In genomic region chr3:194621947-194622346, GRCh38 we compare ENCODE assay signal across 22 cellular contexts. TPM values are rescaled to one million over a fixed set of nuclear protein-coding genes. Genes with fewer than 3 reads are reported as not detected.
DNase-seq lines count a peak whose midpoint lies in the region; ATAC-seq, FAIRE-seq and TF ChIP-seq lines count a peak whose summit lies in the region.
"Had no signal": no experiment of that assay in that cellular context is flagged by ENCODE, and none has a peak within 500 bp of the region (broad histone marks: within the 10 kb centered on the region; RNA-seq: fewer than 3 reads in every experiment).

No MANE protein-coding gene starts in this region.

- POLR2A ChIA-PET in H1 (lab: Charles Lee; ENCODE audit: partially characterized antibody), result interaction anchor here (0.6 to 2.2 kb wide), 3 partner anchors 11 to 189 kb away, joined by 4 to 5 read pairs (median 4); partner anchors contain the start of gene TMEM44

- no peak overlapping the region for H3K56ac ChIP-seq in H1 (replicated peaks; ENCODE audit: insufficient read length, low read depth, low read length)

- H3K27ac ChIP-seq in cardiac muscle cell (peak overlapping the region; percentile 81), H1 (ENCODE audit: low read depth, low read length) (peak overlapping the region; percentile 25; the same call in 1 of the 2 replicates)

- H3K18ac ChIP-seq in H1 (ENCODE audit: extremely low read depth, low read length), result no peak overlapping the region

- H3K4me2 ChIP-seq in Loucy (ENCODE audit: low read depth, low read length, poor library complexity, severe bottlenecking) (peak overlapping the region; percentile 22), H1 (ENCODE audit: insufficient read depth in 1 of 2, low read depth in 2 of 2, low read length in 2 of 2) (no peak overlapping the region)

- H3K9me2 ChIP-seq in Loucy (replicated peaks; ENCODE audit: low read depth, low read length), result no peaks in the 10 kb centered on the region

- H2BK12ac ChIP-seq in H1 (ENCODE audit: low read depth, low read length), result no peak overlapping the region

- H2AFZ ChIP-seq in Loucy (ENCODE audit: low read length) (no peak overlapping the region), H1 (ENCODE audit: low read length) (no peak overlapping the region)

- no peaks in the 10 kb centered on the region for H4K20me1 ChIP-seq in Loucy (ENCODE audit: insufficient read depth, low read length, poor library complexity, severe bottlenecking)
- H4K20me1 ChIP-seq in H1 (replicated peaks in 1 of 2; ENCODE audit: control insufficient read depth in 1 of 2, insufficient read depth in 2 of 2, low read length in 2 of 2), result peaks cover 0 to 3% of the 10 kb centered on the region in 2 experiments

- H3K27me3 ChIP-seq in cardiac muscle cell (no peaks in the 10 kb centered on the region), Loucy (ENCODE audit: insufficient read depth, low read length, poor library complexity, severe bottlenecking) (no peaks in the 10 kb centered on the region), H1 (replicated peaks in 1 of 4; ENCODE audit: control insufficient read depth in 3 of 4, extremely low read depth in 1 of 4, insufficient read depth in 3 of 4, low read length in 3 of 4) (no peaks in the 10 kb centered on the region)
- H3K27me3 ChIP-seq: BE2C, SJCRH30 had no signal

- no peak for TF ChIP-seq RAD21 in H1 (IDR thresholded peaks at IDR 0.05 in 1 of 2, conservative IDR thresholded peaks at IDR 0.05 in 1 of 2; ENCODE audit: low read depth in 2 of 2, low read length in 2 of 2)

- H3K4me3 ChIP-seq in cardiac muscle cell (no peak overlapping the region), Loucy (ENCODE audit: low read length, poor library complexity, severe bottlenecking) (no peak overlapping the region), H1 (ENCODE audit: extremely low read depth in 1 of 4, insufficient read depth in 2 of 4, low read depth in 3 of 4, low read length in 4 of 4) (no peak overlapping the region)
- H3K4me3 ChIP-seq: SJCRH30 had no signal

- intact Hi-C loops in Right ventricle myocardium inferior (cut with DNase I) (no loop called here), posterior cingulate gyrus (cut with DNase I) (no loop called here)

- 91% methylated on average over 14 of the region's 14 CpGs; no CpG with 5 or more reads in 1 of the 2 experiments for WGBS in H1 (ENCODE audit: extremely low coverage in 1 of 2, insufficient coverage in 1 of 2, insufficient read length in 1 of 2, insufficient replicate concordance in 2 of 2, low coverage in 1 of 2, low lambda C conversion rate in 2 of 2, missing lambda C conversion rate in 1 of 2), 2 experiments

- H3K4me1 ChIP-seq in cardiac muscle cell (ENCODE audit: low read depth) (no peaks in the 10 kb centered on the region), Loucy (ENCODE audit: insufficient read depth, low read length, poor library complexity, severe bottlenecking) (peaks cover 15% of the 10 kb centered on the region), H1 (replicated peaks in 1 of 4; ENCODE audit: control insufficient read depth in 3 of 4, insufficient read depth in 4 of 4, low read length in 3 of 4) (no peaks in the 10 kb centered on the region; a peak in 1 of 7 replicates)

- no peak overlapping the region for H3K9ac ChIP-seq in Loucy (ENCODE audit: low read depth, low read length, poor library complexity, severe bottlenecking)
- no peak overlapping the region for H3K9ac ChIP-seq in H1 (replicated peaks in 1 of 4; ENCODE audit: extremely low read depth in 1 of 4, low read depth in 3 of 4, low read length in 3 of 4)

- no peak for FAIRE-seq in H1 (lab: Jason Lieb, UNC)

- TF ChIP-seq CTCF in cardiac muscle cell (IDR thresholded peaks at IDR 0.05; ENCODE audit: low read depth, low read length) (no peak), Loucy (conservative IDR thresholded peaks at IDR 0.05; ENCODE audit: low read length) (no peak), H1 (IDR thresholded peaks at IDR 0.05; ENCODE audit: control extremely low read depth in 1 of 3, insufficient read depth in 1 of 3, low read depth in 1 of 3, low read length in 3 of 3) (no peak), GM10266 (IDR thresholded peaks at IDR 0.05; ENCODE audit: control insufficient read depth, insufficient read depth, low read depth, missing control alignments) (no peak)

- no peak overlapping the region for H4K8ac ChIP-seq in H1 (ENCODE audit: extremely low read depth, insufficient read depth, low read length)

- H3K36me3 ChIP-seq in cardiac muscle cell (no peaks in the 10 kb centered on the region), Loucy (ENCODE audit: insufficient read depth, low read length) (no peaks in the 10 kb centered on the region), H1 (ENCODE audit: control insufficient read depth in 2 of 4, insufficient read depth in 4 of 4, low read length in 3 of 4) (peaks cover 0 to 10% (median 0%) of the 10 kb centered on the region in 4 experiments; a peak in 4 of 8 replicates)

- H3K79me2 ChIP-seq in Loucy (ENCODE audit: insufficient read depth, low read length), result no peaks in the 10 kb centered on the region
- H3K79me2 ChIP-seq in H1 (ENCODE audit: control insufficient read depth in 1 of 2, insufficient read depth in 2 of 2, low read length in 2 of 2), result no peaks in the 10 kb centered on the region

- no peak overlapping the region for H4K5ac ChIP-seq in H1 (ENCODE audit: insufficient read length, low read depth, low read length)

- no peak overlapping the region for H4K91ac ChIP-seq in H1 (replicated peaks; ENCODE audit: insufficient read length, low read length)

- H3K9me3 ChIP-seq in cardiac muscle cell (ENCODE audit: low read depth) (no peaks in the 10 kb centered on the region), Loucy (ENCODE audit: insufficient read depth, low read depth, low read length) (no peaks in the 10 kb centered on the region), H1 (ENCODE audit: insufficient read depth in 2 of 2, low read depth in 1 of 2, low read length in 1 of 2) (no peaks in the 10 kb centered on the region)
- H3K9me3 ChIP-seq: BE2C, SJCRH30 had no signal

- H2BK120ac ChIP-seq in H1 (replicated peaks; ENCODE audit: low read depth, low read length), result no peak overlapping the region

- no peak overlapping the region for H2BK5ac ChIP-seq in H1 (ENCODE audit: low read depth, low read length)

- no peak overlapping the region for H3K4ac ChIP-seq in H1 (replicated peaks; ENCODE audit: insufficient read length, low read depth, low read length)

- no peak overlapping the region for H2AK5ac ChIP-seq in H1 (ENCODE audit: low read depth, low read length)

- H3F3A ChIP-seq in Loucy (ENCODE audit: low read depth), result no peaks in the 10 kb centered on the region

- CTCF ChIA-PET in H1 (lab: Charles Lee; ENCODE audit: partially characterized antibody), result interaction anchor here (0.7 to 1.2 kb wide), 3 partner anchors 14 to 47 kb away, joined by 3 to 5 read pairs (median 4); no protein-coding TSS in a partner anchor

- no peak overlapping the region for H2BK15ac ChIP-seq in H1 (ENCODE audit: low read length)

- H3K23ac ChIP-seq in H1 (ENCODE audit: insufficient read length), result no peak overlapping the region

- no peak for ATAC-seq in Right ventricle myocardium inferior

- H3K23me2 ChIP-seq in H1 (ENCODE audit: low read depth, low read length), result no peaks in the 10 kb centered on the region

- no peak for DNase-seq in cardiac muscle cell (ENCODE audit: low read depth in 1 of 2, low spot score in 1 of 2)
- no peak for DNase-seq in Right ventricle myocardium inferior (ENCODE audit: missing footprints)
- DNase-seq in H1 (ENCODE audit: low read depth in 1 of 2, low spot score in 2 of 2), result no peak
- DNase-seq in posterior cingulate gyrus, result peak in 6 of 10 donors; percentile 34 to 82 (median 72)
- DNase-seq in GM10266 (ENCODE audit: extremely low spot score), result no peak
- no peak for DNase-seq in DMS114 treated with DMSO at 0.1 percent for 48 hours (lab: John Stamatoyannopoulos, UW; ENCODE audit: unreplicated experiment)
- DNase-seq in COR-L47 (lab: John Stamatoyannopoulos, UW), result no peak
- DNase-seq: 8988T; ACHN; CD4-positive, alpha-beta T cell; DMS 273 treated with DMSO at 0.1 percent for 48 hours; NCI-H1092; NCI-H1417 treated with DMSO at 0.1 percent for 48 hours; NCI-H187; NCI-H2081 treated with DMSO at 0.1 percent for 48 hours; NCI-H2171; NCI-H226; NCI-H510A; NCI-H69 had no signal

- no peak for TF ChIP-seq POLR2A in H1 (IDR thresholded peaks at IDR 0.05; ENCODE audit: control extremely low read depth in 1 of 2, low read depth in 2 of 2, low read length in 2 of 2)

- no peaks in the 10 kb centered on the region; the same call in 1 of the 2 replicates for H3K79me1 ChIP-seq in H1 (ENCODE audit: low read depth, low read length)

- H3K14ac ChIP-seq in H1 (ENCODE audit: insufficient read length), result no peak overlapping the region

- no peak overlapping the region for H2BK20ac ChIP-seq in H1 (ENCODE audit: low read length)

- TF ChIP-seq EP300 in H1 (IDR thresholded peaks at IDR 0.05; ENCODE audit: borderline replicate concordance in 1 of 2, low read depth in 2 of 2, low read length in 2 of 2), result no peak

TF ChIP-seq in H1, 55 proteins besides CTCF, POLR2A, EP300 and RAD21:
- no peak for TF ChIP-seq SIRT6 (IDR thresholded peaks at IDR 0.05; ENCODE audit: low read length)
TF ChIP-seq in H1: peak in this region for 0.

RNA-seq across cellular contexts. Expression of gene TMEM44, which starts 11.3 kb away (rescaled TPM):
- total RNA-seq in cardiac muscle cell, result 14.1 and 16.2 TPM in 2 replicates
- polyA plus RNA-seq in cardiac muscle cell, result 18.7 and 19.2 TPM in 2 replicates
- 6.1 TPM for total RNA-seq in Right ventricle myocardium inferior
- 15.4 and 16.7 TPM in 2 replicates for total RNA-seq in H1 (2021; fragmentation: NEBNext Ultra II Directional; extraction: Animal tissue kit (Norgen Biotek cat#: 25700))
- polyA plus RNA-seq in H1 (2011; rRNA removed), result 14.0 and 14.8 TPM in 2 replicates
- polyA plus RNA-seq in H1 (2011; cell fraction: cytosol; rRNA removed), result 16.6 TPM
- polyA plus RNA-seq in H1 (2011; cell fraction: nucleus; rRNA removed), result 28.7 TPM
- polyA plus RNA-seq in H1 (2012, experiment 1 of 2), result 15.1 to 20.7 TPM (median 18.0 TPM) in 4 replicates
- polyA plus RNA-seq in H1 (2012, experiment 2 of 2), result 9.9 TPM
- polyA plus RNA-seq in H1 (2013, experiment 1 of 2), result 10.8 TPM
- polyA plus RNA-seq in H1 (2013, experiment 2 of 2), result 10.9 TPM
- 12.5 and 13.0 TPM in 2 replicates for polyA minus RNA-seq in H1 (2011; rRNA and poly(A)+ RNA removed)
- 15.5 TPM for polyA minus RNA-seq in H1 (2011; cell fraction: cytosol; rRNA and poly(A)+ RNA removed)
- 11.7 TPM for polyA minus RNA-seq in H1 (2011; cell fraction: nucleus; rRNA and poly(A)+ RNA removed)

RNA-seq across cellular contexts. Expression of gene LSG1, which starts 50.0 kb away (rescaled TPM):
- 15.7 and 22.5 TPM in 2 replicates for total RNA-seq in cardiac muscle cell
- 20.3 and 31.5 TPM in 2 replicates for polyA plus RNA-seq in cardiac muscle cell
- 20.9 TPM for total RNA-seq in Right ventricle myocardium inferior
- 47.6 and 49.9 TPM in 2 replicates for total RNA-seq in H1 (2021; fragmentation: NEBNext Ultra II Directional; extraction: Animal tissue kit (Norgen Biotek cat#: 25700))
- polyA plus RNA-seq in H1 (2011; rRNA removed), result 17.8 and 23.7 TPM in 2 replicates
- polyA plus RNA-seq in H1 (2011; cell fraction: cytosol; rRNA removed), result 27.4 TPM
- 40.1 TPM for polyA plus RNA-seq in H1 (2011; cell fraction: nucleus; rRNA removed)
- polyA plus RNA-seq in H1 (2012, experiment 1 of 2), result 32.9 to 45.5 TPM (median 41.1 TPM) in 4 replicates
- polyA plus RNA-seq in H1 (2012, experiment 2 of 2), result 6.7 TPM
- 42.5 TPM for polyA plus RNA-seq in H1 (2013, experiment 1 of 2)
- polyA plus RNA-seq in H1 (2013, experiment 2 of 2), result 40.4 TPM
- 52.6 and 90.4 TPM in 2 replicates for polyA minus RNA-seq in H1 (2011; rRNA and poly(A)+ RNA removed)
- polyA minus RNA-seq in H1 (2011; cell fraction: cytosol; rRNA and poly(A)+ RNA removed), result 36.5 TPM
- 57.7 TPM for polyA minus RNA-seq in H1 (2011; cell fraction: nucleus; rRNA and poly(A)+ RNA removed)

Comparison
In these comparisons a context has a peak if more than half of its experiments do, and no peak if none do; other contexts are left out.
1. DNase-seq: peak in posterior cingulate gyrus (6 of 10); none in cardiac muscle cell (0 of 2), Right ventricle myocardium inferior (single experiment), H1 (0 of 2), GM10266 (single experiment), DMS114 treated with DMSO at 0.1 percent for 48 hours (single experiment) and COR-L47 (single experiment).